21 cellular contexts compared by ENCODE assay signal in genomic region chr2:31925517-31925916, GRCh38.
DNase-seq lines count a peak whose midpoint lies in the region; ATAC-seq, FAIRE-seq and TF ChIP-seq lines count a peak whose summit lies in the region.
"Had no signal": no experiment of that assay in that cellular context is flagged by ENCODE, and none has a peak within 500 bp of the region (broad histone marks: within the 10 kb centered on the region; RNA-seq: fewer than 3 reads in every experiment).

No MANE protein-coding gene starts in this region.

- TF ChIP-seq CTCF in HepG2 (CRISPR knock-in tag; IDR thresholded peaks at IDR 0.05) (no peak), right lobe of liver (IDR thresholded peaks at IDR 0.05) (no peak)

- peak; percentile 71 for ATAC-seq in HepG2
- no peak for ATAC-seq in right lobe of liver

- H3K9me3 ChIP-seq in HepG2 (ENCODE audit: low read length) (no peaks in the 10 kb centered on the region), right lobe of liver (no peaks in the 10 kb centered on the region)
- H3K9me3 ChIP-seq: BE2C, BLaER1 had no signal

- no peaks in the 10 kb centered on the region for H3K27me3 Mint-ChIP-seq in activated naive CD4-positive, alpha-beta T cell treated with anti-CD3 and anti-CD28 coated beads for 36 hours (ENCODE audit: low read depth)
- H3K27me3 Mint-ChIP-seq: CD4-positive, alpha-beta memory T cell; CD4-positive, CD25-positive, alpha-beta regulatory T cell; CD8-positive, alpha-beta memory T cell had no signal

- H3K9me3 Mint-ChIP-seq in activated naive CD4-positive, alpha-beta T cell treated with anti-CD3 and anti-CD28 coated beads for 36 hours, result no peaks in the 10 kb centered on the region
- H3K9me3 Mint-ChIP-seq: CD4-positive, alpha-beta memory T cell; CD8-positive, alpha-beta memory T cell had no signal

- CTCF ChIA-PET in activated naive CD4-positive, alpha-beta T cell treated with anti-CD3 and anti-CD28 coated beads for 36 hours (lab: Charles Lee), result no interaction called here
- CTCF ChIA-PET in HepG2 (lab: Yijun Ruan, JAX; ENCODE audit: low intra/inter-chr PET ratio, low total read pairs), result no interaction called here

- no peaks in the 10 kb centered on the region for H3K27me3 ChIP-seq in HepG2 (ENCODE audit: control insufficient read depth in 1 of 2, insufficient read depth in 2 of 2, low read length in 2 of 2)
- no peaks in the 10 kb centered on the region for H3K27me3 ChIP-seq in right lobe of liver
- H3K27me3 ChIP-seq: BE2C, BLaER1 had no signal

- POLR2A ChIA-PET in HepG2 (lab: Yijun Ruan, JAX), result no interaction called here

- H3K4me1 Mint-ChIP-seq in activated naive CD4-positive, alpha-beta T cell treated with anti-CD3 and anti-CD28 coated beads for 36 hours (ENCODE audit: low read depth), result no peaks in the 10 kb centered on the region
- H3K4me1 Mint-ChIP-seq: CD14-positive monocyte had no signal

- H3K4me3 ChIP-seq in HepG2 (replicated peaks in 1 of 3; ENCODE audit: insufficient read depth in 1 of 3, low read depth in 2 of 3, low read length in 3 of 3) (no peak overlapping the region), right lobe of liver (no peak overlapping the region)
- H3K4me3 ChIP-seq: BLaER1 had no signal

- H3K4me1 ChIP-seq in HepG2 (ENCODE audit: insufficient read depth, low read length), result peaks cover 26% of the 10 kb centered on the region
- H3K4me1 ChIP-seq in right lobe of liver, result peaks cover 0 to 6% (median 0%) of the 10 kb centered on the region in 4 donors
- H3K4me1 ChIP-seq: BLaER1 had no signal

- peaks cover 4% of the 10 kb centered on the region for H3K36me3 Mint-ChIP-seq in activated naive CD4-positive, alpha-beta T cell treated with anti-CD3 and anti-CD28 coated beads for 36 hours (ENCODE audit: low read depth)

- no peak for TF ChIP-seq POLR2A in HepG2 (IDR thresholded peaks at IDR 0.05; ENCODE audit: insufficient read depth in 1 of 2, low read depth in 2 of 2, low read length in 2 of 2)
- no peak for TF ChIP-seq POLR2A in right lobe of liver (IDR thresholded peaks at IDR 0.05)

- no peak for FAIRE-seq in HepG2 (lab: Jason Lieb, UNC)
- FAIRE-seq: D721Med, G401.6, GM12891 had no signal

- H3K4me2 ChIP-seq in HepG2 (ENCODE audit: low read depth, low read length), result no peak overlapping the region
- H3K4me2 ChIP-seq: BLaER1 had no signal

- 88% methylated on average over 2 of the region's 2 CpGs for WGBS in HepG2 (ENCODE audit: low lambda C conversion rate)
- WGBS in right lobe of liver (ENCODE audit: insufficient coverage, low coverage, low lambda C conversion rate, missing lambda C conversion rate), result 89% methylated on average over 2 of the region's 2 CpGs

- in situ Hi-C loops in HepG2 (cut with HindIII; ENCODE audit: extremely low pct_ligation_motif_present, low pct_unique_long_range_greater_than_20kb), result no loop called here

- peak overlapping the region; percentile 5 for H3K27ac Mint-ChIP-seq in activated naive CD4-positive, alpha-beta T cell treated with anti-CD3 and anti-CD28 coated beads for 36 hours
- H3K27ac Mint-ChIP-seq: CD4-positive, alpha-beta memory T cell; CD8-positive, alpha-beta memory T cell had no signal

- no TSS peak for BruUV-seq in HepG2 (replicated peaks; lab: Mats Ljungman, UMichigan)

- no peak overlapping the region for H3K9ac ChIP-seq in HepG2 (ENCODE audit: insufficient read depth, low read depth, low read length)
- H3K9ac ChIP-seq: BLaER1 had no signal

- intact Hi-C loops in activated naive CD4-positive, alpha-beta T cell treated with anti-CD3 and anti-CD28 coated beads for 36 hours (cut with micrococcal nuclease), result no loop called here
- intact Hi-C loops in HepG2 (cut with micrococcal nuclease; ENCODE audit: unreplicated experiment) (loop anchor here (5.0 to 10.0 kb wide), 2 partner anchors 82 to 139 kb away; partner anchors contain the start of gene SPAST), right lobe of liver (cut with DNase I) (no loop called here)

- no peak for DNase-seq in activated naive CD4-positive, alpha-beta T cell treated with anti-CD3 and anti-CD28 coated beads for 36 hours
- DNase-seq in activated naive CD4-positive, alpha-beta T cell treated with Interleukin-2 at 50 U/mL for 16 hours, result no peak
- DNase-seq in HepG2 (ENCODE audit: low spot score) (peak; percentile 26), right lobe of liver (no peak)
- no peak for DNase-seq in stimulated activated naive CD4-positive, alpha-beta T cell (lab: John Stamatoyannopoulos, UW)
- DNase-seq: ACHN; BE2C; C1 segment of cervical spinal cord; Calu3; CD4-positive, alpha-beta memory T cell; CD4-positive, CD25-positive, alpha-beta regulatory T cell; CD8-positive, alpha-beta memory T cell; COR-L47; DMS79 treated with DMSO at 0.1 percent for 48 hours; GF-D8 had no signal

- TF ChIP-seq RAD21 in HepG2 (CRISPR knock-in tag; IDR thresholded peaks at IDR 0.05), result no peak

- H3K27ac ChIP-seq in HepG2 (ENCODE audit: extremely low read length, insufficient read depth, low read length), result peak overlapping the region; percentile 26
- H3K27ac ChIP-seq in right lobe of liver, result no peak overlapping the region
- H3K27ac ChIP-seq: 22Rv1, BLaER1 had no signal

- no peak overlapping the region for H2AFZ ChIP-seq in HepG2 (ENCODE audit: low read length)

- no peak overlapping the region for H3K4me3 Mint-ChIP-seq in activated naive CD4-positive, alpha-beta T cell treated with anti-CD3 and anti-CD28 coated beads for 36 hours
- H3K4me3 Mint-ChIP-seq: CD14-positive monocyte; CD4-positive, alpha-beta memory T cell; CD4-positive, CD25-positive, alpha-beta regulatory T cell; CD8-positive, alpha-beta memory T cell had no signal

- no peak for TF ChIP-seq EP300 in HepG2 (IDR thresholded peaks at IDR 0.05; ENCODE audit: low read depth in 2 of 2, low read length in 2 of 2)
- TF ChIP-seq EP300 in HepG2 (CRISPR knock-in tag; IDR thresholded peaks at IDR 0.05; ENCODE audit: borderline replicate concordance), result no peak

- H3K79me2 ChIP-seq in HepG2 (ENCODE audit: insufficient read depth, low read length), result no peaks in the 10 kb centered on the region

- no peaks in the 10 kb centered on the region for H4K20me1 ChIP-seq in HepG2 (ENCODE audit: insufficient read depth, low read length)

- peaks cover 3 to 4% of the 10 kb centered on the region in 2 experiments for H3K36me3 ChIP-seq in HepG2 (replicated peaks in 1 of 2; ENCODE audit: control insufficient read depth in 1 of 2, insufficient read depth in 2 of 2, low read length in 2 of 2)
- H3K36me3 ChIP-seq in right lobe of liver, result no peaks in the 10 kb centered on the region
- H3K36me3 ChIP-seq: BE2C had no signal

TF ChIP-seq in HepG2, 621 proteins besides CTCF, POLR2A, EP300 and RAD21 (continues in another document):
- no peak for TF ChIP-seq ZNF740 (CRISPR knock-in tag; IDR thresholded peaks at IDR 0.05)
- TF ChIP-seq PAXIP1 (CRISPR knock-in tag; conservative IDR thresholded peaks at IDR 0.05), result peak; percentile 38; the same call in 1 of the 2 replicates
- TF ChIP-seq SOX13 (IDR thresholded peaks at IDR 0.05), result no peak
- 0 out of 4 replicates have a peak, but pooled peaks of 1 of the 2 experiments have one; percentile 7 for TF ChIP-seq SOX13 (CRISPR knock-in tag; conservative IDR thresholded peaks at IDR 0.05 in 1 of 2, IDR thresholded peaks at IDR 0.05 in 1 of 2)
- TF ChIP-seq GLI4 (CRISPR knock-in tag; IDR thresholded peaks at IDR 0.05; ENCODE audit: borderline replicate concordance), result no peak
- peak; percentile 65; the same call in 1 of the 2 replicates for TF ChIP-seq HOMEZ (CRISPR knock-in tag; IDR thresholded peaks at IDR 0.05; ENCODE audit: low read depth)
- 0 out of 2 replicates have a peak, but pooled peaks have one; percentile 21 for TF ChIP-seq SMYD3 (CRISPR knock-in tag; IDR thresholded peaks at IDR 0.05)
- TF ChIP-seq EHMT2 (IDR thresholded peaks at IDR 0.05; ENCODE audit: borderline replicate concordance, low read depth, low read length), result 0 out of 2 replicates have a peak, but pooled peaks have one; percentile 38
- TF ChIP-seq HNF4A (CRISPR knock-in tag; IDR thresholded peaks at IDR 0.05), result peak; percentile 80
- 0 out of 2 replicates have a peak, but pooled peaks have one; percentile 24 for TF ChIP-seq ZNF629 (CRISPR knock-in tag; conservative IDR thresholded peaks at IDR 0.05)
